In the genomic region with DNA sequence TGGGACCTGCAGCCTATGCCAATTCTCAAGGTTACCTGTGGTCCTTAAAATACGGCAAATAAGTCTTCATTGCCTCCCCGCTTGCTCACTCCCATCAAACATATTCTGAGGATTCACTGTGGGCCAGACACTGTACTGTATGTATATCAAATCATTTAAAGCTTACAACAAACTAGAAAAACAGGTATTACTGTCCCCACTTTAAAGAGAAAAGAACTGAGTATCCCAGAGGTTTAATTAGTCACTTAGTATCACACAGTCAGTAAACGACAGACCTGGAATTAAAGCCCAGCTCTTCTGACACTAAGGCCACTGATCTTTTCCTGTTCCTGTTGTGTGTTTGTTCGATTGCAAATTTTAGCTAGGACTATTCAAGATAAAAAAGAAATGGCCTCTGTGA, we compare ENCODE assay signal across 28 cellular contexts.
"Had no signal": no experiment of that assay in that cellular context is flagged by ENCODE, and none has a peak within 500 bp of the region (broad histone marks: within the 10 kb centered on the region; RNA-seq: fewer than 3 reads in every experiment).

No MANE protein-coding gene starts in this region.

- H3K4me3 ChIP-seq: colonic mucosa, coronary artery, dorsolateral prefrontal cortex, esophagus muscularis mucosa, esophagus squamous epithelium, gastrocnemius medialis, gastroesophageal sphincter, heart left ventricle, heart right ventricle had no signal

- H3K27me3 Mint-ChIP-seq: effector memory CD8-positive, alpha-beta T cell had no signal

- FAIRE-seq: colon, endometrium, endothelial cell of umbilical vein, frontal cortex had no signal

- H3K27ac Mint-ChIP-seq: dendritic cell treated with granulocyte-macrophage colony-stimulating factor and Interleukin-4, amounts not matched to agents 40 ng/mL and 50 ng/mL, for 4 days; effector memory CD8-positive, alpha-beta T cell; endodermal cell had no signal

- H3K36me3 ChIP-seq: colonic mucosa, esophagus muscularis mucosa, esophagus squamous epithelium, gastrocnemius medialis, gastroesophageal sphincter, heart left ventricle, heart right ventricle had no signal

- H3K27ac ChIP-seq: colonic mucosa, coronary artery, dorsolateral prefrontal cortex, epithelial cell of prostate, esophagus muscularis mucosa, foreskin keratinocyte, gastrocnemius medialis, gastroesophageal sphincter, heart left ventricle, heart right ventricle had no signal

- H3K9me3 Mint-ChIP-seq: dendritic cell treated with granulocyte-macrophage colony-stimulating factor and Interleukin-4, amounts not matched to agents 40 ng/mL and 50 ng/mL, for 4 days; endodermal cell had no signal

- H3K9me3 ChIP-seq: colonic mucosa, esophagus muscularis mucosa, esophagus squamous epithelium, gastrocnemius medialis, gastroesophageal sphincter, heart left ventricle, heart right ventricle had no signal

- H3K4me1 ChIP-seq: colonic mucosa, gastrocnemius medialis, gastroesophageal sphincter had no signal

- H3K4me3 Mint-ChIP-seq: dendritic cell treated with granulocyte-macrophage colony-stimulating factor and Interleukin-4, amounts not matched to agents 40 ng/mL and 50 ng/mL, for 4 days; effector memory CD8-positive, alpha-beta T cell; endodermal cell had no signal

- H3K27me3 ChIP-seq: colonic mucosa, dorsolateral prefrontal cortex, esophagus muscularis mucosa, esophagus squamous epithelium, foreskin keratinocyte, gastrocnemius medialis, gastroesophageal sphincter had no signal

- DNase-seq: colonic mucosa; cortex of kidney; dermis blood vessel endothelial cell; dorsolateral prefrontal cortex; effector CD4-positive, alpha-beta T cell; effector CD8-positive, alpha-beta T cell; effector memory CD4-positive, alpha-beta T cell; effector memory CD8-positive, alpha-beta T cell; endodermal cell; erythroblast; esophagus squamous epithelium; foreskin fibroblast; foreskin keratinocyte; foreskin melanocyte; gastrocnemius medialis; glutamatergic neuron; head of caudate nucleus; heart left ventricle; heart right ventricle had no signal

- ATAC-seq: effector memory CD8-positive, alpha-beta T cell; foreskin keratinocyte; gastrocnemius medialis; gastroesophageal sphincter; heart left ventricle; heart right ventricle had no signal
